ENCODE assay signal across 8 cellular contexts in genomic region chr1:13807213-13807612, GRCh38.
A peak's percentile ranks its signal among the peaks of the same experiment; 100 is the strongest.
DNase-seq lines count a peak whose midpoint lies in the region; ATAC-seq and TF ChIP-seq lines count a peak whose summit lies in the region.

No MANE protein-coding gene starts in this region.

- H3K4me1 ChIP-seq in smooth muscle cell (ENCODE audit: low read depth), result no peaks in the 10 kb centered on the region

- POLR2A ChIA-PET in activated CD8-positive, alpha-beta T cell treated with anti-CD3 and anti-CD28 coated beads for 36 hours (lab: Charles Lee), result no interaction called here
- POLR2A ChIA-PET in activated CD8-positive, alpha-beta T cell treated with anti-CD3 and anti-CD28 coated beads, Interleukin-2, amount 10 ng/mL, durations not matched to agents 7 days and 5 days (lab: Charles Lee), result no interaction called here

- no peak overlapping the region for H3K4me3 ChIP-seq in smooth muscle cell

- intact Hi-C loops in activated CD8-positive, alpha-beta T cell treated with anti-CD3 and anti-CD28 coated beads for 36 hours (cut with micrococcal nuclease), result no loop called here

- no peak overlapping the region for H2AFZ ChIP-seq in smooth muscle cell (ENCODE audit: low read depth)

- no peaks in the 10 kb centered on the region for H3K9me3 Mint-ChIP-seq in activated CD8-positive, alpha-beta T cell treated with anti-CD3 and anti-CD28 coated beads for 36 hours
- H3K9me3 Mint-ChIP-seq in activated CD8-positive, alpha-beta T cell treated with anti-CD3 and anti-CD28 coated beads, Interleukin-2, amount 10 ng/mL, durations not matched to agents 7 days and 5 days (ENCODE audit: insufficient read depth), result no peaks in the 10 kb centered on the region
- no peaks in the 10 kb centered on the region for H3K9me3 Mint-ChIP-seq in effector memory CD8-positive, alpha-beta T cell

- no peak overlapping the region for H3K27ac ChIP-seq in smooth muscle cell (ENCODE audit: low read depth)

- DNase-seq in activated CD8-positive, alpha-beta T cell treated with anti-CD3 and anti-CD28 coated beads for 36 hours, result peak; percentile 41
- DNase-seq in activated CD8-positive, alpha-beta T cell treated with anti-CD3 and anti-CD28 coated beads, Interleukin-2, amount 10 ng/mL, durations not matched to agents 7 days and 5 days, result no peak
- DNase-seq in NCI-H510A (lab: John Stamatoyannopoulos, UW) (peak; percentile 74), smooth muscle cell (lab: John Stamatoyannopoulos, UW; ENCODE audit: unreplicated experiment) (no peak), DMS53 treated with DMSO at 0.1 percent for 48 hours (lab: John Stamatoyannopoulos, UW; ENCODE audit: unreplicated experiment) (no peak), cerebellar nuclear complex (lab: John Stamatoyannopoulos, UW) (no peak), SW 1271 (lab: John Stamatoyannopoulos, UW) (no peak)
- no peak for DNase-seq in effector memory CD8-positive, alpha-beta T cell

- H3K4me2 ChIP-seq in smooth muscle cell, result no peak overlapping the region

- WGBS in smooth muscle cell (ENCODE audit: low lambda C conversion rate), result 46% methylated on average over 7 of the region's 7 CpGs

- no peaks in the 10 kb centered on the region for H3F3A ChIP-seq in smooth muscle cell (ENCODE audit: low read depth)

- peaks cover 84% of the 10 kb centered on the region for H4K20me1 ChIP-seq in smooth muscle cell (ENCODE audit: low read depth)

- H3K79me2 ChIP-seq in smooth muscle cell (ENCODE audit: low read depth), result no peaks in the 10 kb centered on the region

- H3K27me3 ChIP-seq in smooth muscle cell (ENCODE audit: low read depth), result no peaks in the 10 kb centered on the region

- no peak for ATAC-seq in activated CD8-positive, alpha-beta T cell treated with anti-CD3 and anti-CD28 coated beads for 36 hours
- no peak for ATAC-seq in activated CD8-positive, alpha-beta T cell treated with anti-CD3 and anti-CD28 coated beads, Interleukin-2, amount 10 ng/mL, durations not matched to agents 7 days and 5 days
- ATAC-seq in effector memory CD8-positive, alpha-beta T cell (replicated peaks), result no peak

- CTCF ChIA-PET in activated CD8-positive, alpha-beta T cell treated with anti-CD3 and anti-CD28 coated beads for 36 hours (lab: Charles Lee), result no interaction called here
- CTCF ChIA-PET in activated CD8-positive, alpha-beta T cell treated with anti-CD3 and anti-CD28 coated beads, Interleukin-2, amount 10 ng/mL, durations not matched to agents 7 days and 5 days (lab: Charles Lee), result no interaction called here

- H3K4me3 Mint-ChIP-seq in activated CD8-positive, alpha-beta T cell treated with anti-CD3 and anti-CD28 coated beads for 36 hours, result no peak overlapping the region
- H3K4me3 Mint-ChIP-seq in activated CD8-positive, alpha-beta T cell treated with anti-CD3 and anti-CD28 coated beads, Interleukin-2, amount 10 ng/mL, durations not matched to agents 7 days and 5 days, result no peak overlapping the region
- H3K4me3 Mint-ChIP-seq in effector memory CD8-positive, alpha-beta T cell, result no peak overlapping the region

- TF ChIP-seq CTCF in activated CD8-positive, alpha-beta T cell treated with anti-CD3 and anti-CD28 coated beads for 36 hours (IDR thresholded peaks at IDR 0.05), result no peak
- peak; percentile 38 for TF ChIP-seq CTCF in smooth muscle cell (IDR thresholded peaks at IDR 0.05; ENCODE audit: borderline replicate concordance, insufficient read depth, poor library complexity, severe bottlenecking)

- no peaks in the 10 kb centered on the region for H3K36me3 Mint-ChIP-seq in activated CD8-positive, alpha-beta T cell treated with anti-CD3 and anti-CD28 coated beads for 36 hours (ENCODE audit: low read depth)
- peaks cover 4% of the 10 kb centered on the region for H3K36me3 Mint-ChIP-seq in activated CD8-positive, alpha-beta T cell treated with anti-CD3 and anti-CD28 coated beads, Interleukin-2, amount 10 ng/mL, durations not matched to agents 7 days and 5 days (ENCODE audit: low read depth)
- H3K36me3 Mint-ChIP-seq in effector memory CD8-positive, alpha-beta T cell (ENCODE audit: insufficient read depth), result peaks cover 17% of the 10 kb centered on the region

- no peak overlapping the region for H3K9ac ChIP-seq in smooth muscle cell (ENCODE audit: low read depth)

- H3K4me1 Mint-ChIP-seq in activated CD8-positive, alpha-beta T cell treated with anti-CD3 and anti-CD28 coated beads for 36 hours (ENCODE audit: low read depth), result peaks cover 27% of the 10 kb centered on the region
- H3K4me1 Mint-ChIP-seq in activated CD8-positive, alpha-beta T cell treated with anti-CD3 and anti-CD28 coated beads, Interleukin-2, amount 10 ng/mL, durations not matched to agents 7 days and 5 days (ENCODE audit: low read depth), result peaks cover 26% of the 10 kb centered on the region
- peaks cover 38 to 61% of the 10 kb centered on the region in 2 donors for H3K4me1 Mint-ChIP-seq in effector memory CD8-positive, alpha-beta T cell (ENCODE audit: low read depth in 2 of 2)

- H3K27me3 Mint-ChIP-seq in activated CD8-positive, alpha-beta T cell treated with anti-CD3 and anti-CD28 coated beads for 36 hours, result no peaks in the 10 kb centered on the region
- no peaks in the 10 kb centered on the region for H3K27me3 Mint-ChIP-seq in activated CD8-positive, alpha-beta T cell treated with anti-CD3 and anti-CD28 coated beads, Interleukin-2, amount 10 ng/mL, durations not matched to agents 7 days and 5 days (ENCODE audit: low read depth)
- no peaks in the 10 kb centered on the region for H3K27me3 Mint-ChIP-seq in effector memory CD8-positive, alpha-beta T cell

- H3K27ac Mint-ChIP-seq in activated CD8-positive, alpha-beta T cell treated with anti-CD3 and anti-CD28 coated beads for 36 hours, result no peak overlapping the region
- H3K27ac Mint-ChIP-seq in activated CD8-positive, alpha-beta T cell treated with anti-CD3 and anti-CD28 coated beads, Interleukin-2, amount 10 ng/mL, durations not matched to agents 7 days and 5 days, result no peak overlapping the region
- H3K27ac Mint-ChIP-seq in effector memory CD8-positive, alpha-beta T cell, result peak overlapping the region; percentile 66 to 82

- H3K36me3 ChIP-seq in smooth muscle cell (ENCODE audit: low read depth), result no peaks in the 10 kb centered on the region

- H3K9me3 ChIP-seq in smooth muscle cell (replicated peaks; ENCODE audit: low read depth), result no peaks in the 10 kb centered on the region

Comparison
In these comparisons a context has a peak if more than half of its experiments do, and no peak if none do; other contexts are left out.
1. DNase-seq: peak in activated CD8-positive, alpha-beta T cell treated with anti-CD3 and anti-CD28 coated beads for 36 hours (single experiment) and NCI-H510A (single experiment); none in activated CD8-positive, alpha-beta T cell treated with anti-CD3 and anti-CD28 coated beads, Interleukin-2, amount 10 ng/mL, durations not matched to agents 7 days and 5 days (single experiment), effector memory CD8-positive, alpha-beta T cell (0 of 3), smooth muscle cell (single experiment), DMS53 treated with DMSO at 0.1 percent for 48 hours (single experiment), cerebellar nuclear complex (0 of 2) and SW 1271 (0 of 2).
2. H3K27ac Mint-ChIP-seq: peak in effector memory CD8-positive, alpha-beta T cell (2 of 2); none in activated CD8-positive, alpha-beta T cell treated with anti-CD3 and anti-CD28 coated beads for 36 hours (single experiment) and activated CD8-positive, alpha-beta T cell treated with anti-CD3 and anti-CD28 coated beads, Interleukin-2, amount 10 ng/mL, durations not matched to agents 7 days and 5 days (single experiment).